8 cellular contexts compared by ENCODE assay signal in genomic region chr13:46052314-46053161, GRCh38. TPM values are rescaled to one million over a fixed set of nuclear protein-coding genes. Genes with fewer than 3 reads are reported as not detected.
DNase-seq lines count a peak whose midpoint lies in the region; TF ChIP-seq lines count a peak whose summit lies in the region.

TSS of gene ZC3H13 (minus strand) at chr13:46052746. CDS start at chr13:46045507, 7,239 bp downstream.

- peak; percentile 97 for DNase-seq in COR-L47 (lab: John Stamatoyannopoulos, UW)
- peak; percentile 91 for DNase-seq in GM20000 (ENCODE audit: low spot score)
- peak; percentile 95 for DNase-seq in HT1080 (ENCODE audit: low read depth)
- DNase-seq in NOMO-1 (lab: John Stamatoyannopoulos, UW; ENCODE audit: unreplicated experiment in 2 of 2), result peak; percentile 94
- DNase-seq in effector memory CD4-positive, alpha-beta T cell, result peak; percentile 87 to 92 (median 88)
- peak; percentile 98 for DNase-seq in medulla oblongata (ENCODE audit: extremely low spot score)
- peak; percentile 90 for DNase-seq in stimulated activated CD8-positive, alpha-beta memory T cell treated with anti-CD3 and anti-CD28 coated beads, Interleukin-12 subunit alpha, Interleukin-12 subunit beta, amount 100 ng/mL, for 1 hour (ENCODE audit: low read depth)

- TF ChIP-seq CTCF in GM20000 (IDR thresholded peaks at IDR 0.05; ENCODE audit: extremely low read depth, missing control alignments), result no peak

- H3K9me3 ChIP-seq in effector memory CD4-positive, alpha-beta T cell (ENCODE audit: control insufficient read depth, low read length), result no peaks in the 10 kb centered on the region

- H3K4me3 ChIP-seq in effector memory CD4-positive, alpha-beta T cell (ENCODE audit: insufficient read depth, low read depth, low read length, poor library complexity, severe bottlenecking), result peak within 1 kb of the TSS; percentile 94

- CTCF ChIA-PET in activated CD8-positive, alpha-beta memory T cell treated with anti-CD3 and anti-CD28 coated beads for 36 hours (lab: Charles Lee), result interaction anchor here (0.5 to 1.7 kb wide), 3 partner anchors 10 to 93 kb away, joined by 3 to 5 read pairs (median 3); no protein-coding TSS in a partner anchor

- POLR2A ChIA-PET in activated CD8-positive, alpha-beta memory T cell treated with anti-CD3 and anti-CD28 coated beads for 36 hours (lab: Charles Lee), result interaction anchor here (0.9 kb wide), 1 partner anchor 35 kb away, joined by 3 read pairs; no protein-coding TSS in a partner anchor

- H3K27me3 ChIP-seq in effector memory CD4-positive, alpha-beta T cell (replicated peaks; ENCODE audit: control insufficient read depth, insufficient read depth, low read length, poor library complexity, severe bottlenecking), result no peaks in the 10 kb centered on the region

- H3K4me1 ChIP-seq in effector memory CD4-positive, alpha-beta T cell (ENCODE audit: control insufficient read depth, insufficient read depth, low read length, poor library complexity, severe bottlenecking), result peaks cover 9% of the 10 kb centered on the region

- H3K36me3 ChIP-seq in effector memory CD4-positive, alpha-beta T cell (ENCODE audit: control insufficient read depth, insufficient read depth, low read length), result no peaks in the 10 kb centered on the region

- peak within 1 kb of the TSS; percentile 96 for H3K27ac ChIP-seq in effector memory CD4-positive, alpha-beta T cell (ENCODE audit: insufficient read depth, low read length, poor library complexity, severe bottlenecking)

RNA-seq across cellular contexts. Expression of gene ZC3H13, which starts in this region (rescaled TPM):
- total RNA-seq in HT1080 (2014; rRNA removed; shearing (Covaris generic)), result 19.8 and 19.9 TPM in 2 replicates
- 11.9 and 12.9 TPM in 2 replicates for polyA plus RNA-seq in HT1080 (2015; cell fraction: cytosol; rRNA removed)
- 36.8 and 43.4 TPM in 2 replicates for polyA plus RNA-seq in HT1080 (2015; cell fraction: nucleus; rRNA removed)
- 10 to 100 TPM; 43.8 to 46.3 TPM for total RNA-seq in activated CD8-positive, alpha-beta memory T cell treated with anti-CD3 and anti-CD28 coated beads for 36 hours

Comparison
In these comparisons a context has a peak if more than half of its experiments do, and no peak if none do; other contexts are left out.
1. Peak in every context shown above with its lines: DNase-seq, H3K4me3 ChIP-seq and H3K27ac ChIP-seq.